Comparison of ENCODE assay signal across 20 cellular contexts in the genomic region with DNA sequence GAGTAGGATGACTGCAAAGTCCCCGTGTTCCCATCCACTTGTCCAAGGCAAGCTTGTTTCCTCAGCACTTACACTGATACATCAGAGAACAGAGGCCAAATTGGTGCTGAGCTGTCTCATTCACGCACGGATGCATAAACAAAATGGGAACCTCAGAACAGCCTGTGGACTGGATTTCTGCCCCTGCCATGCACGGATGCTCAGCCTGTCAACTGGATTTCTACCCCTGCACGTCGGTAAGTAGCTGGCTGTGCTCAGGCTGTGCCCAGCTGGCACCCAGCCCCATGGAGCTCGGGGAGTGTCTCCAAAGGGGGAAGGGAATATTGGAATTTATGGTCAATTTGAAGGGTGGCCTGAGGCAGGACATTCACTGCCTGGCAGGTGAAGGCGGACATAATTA. TPM values are rescaled to one million over a fixed set of nuclear protein-coding genes. Genes with fewer than 3 reads are reported as not detected.
"Had no signal": no experiment of that assay in that cellular context is flagged by ENCODE, and none has a peak within 500 bp of the region (broad histone marks: within the 10 kb centered on the region; RNA-seq: fewer than 3 reads in every experiment).

No MANE protein-coding gene starts in this region.

- FAIRE-seq: colon, endometrium had no signal

- H3K4me3 Mint-ChIP-seq: activated CD8-positive, alpha-beta T cell treated with anti-CD3 and anti-CD28 coated beads for 36 hours; activated T-cell treated with anti-CD3 and anti-CD28 coated beads, Interleukin-2, amount 50 U/mL, for 4 hours; natural killer cell treated with Interleukin-12 subunit alpha and Interleukin-12 subunit beta and Interleukin-15 and Interleukin-18, amount 100 ng/mL, for 72 hours; type B pancreatic cell; WTC11 had no signal

- H3K9me3 Mint-ChIP-seq: activated CD8-positive, alpha-beta T cell treated with anti-CD3 and anti-CD28 coated beads for 36 hours; activated T-cell treated with anti-CD3 and anti-CD28 coated beads, Interleukin-2, amount 50 U/mL, for 4 hours; natural killer cell treated with Interleukin-12 subunit alpha and Interleukin-12 subunit beta and Interleukin-15 and Interleukin-18, amount 100 ng/mL, for 72 hours; type B pancreatic cell had no signal

- H3K4me1 ChIP-seq: adrenal gland, suprapubic skin had no signal

- DNase-seq: activated CD4-positive, alpha-beta T cell treated with anti-CD3 and anti-CD28 coated beads for 48 hours; activated CD8-positive, alpha-beta T cell treated with anti-CD3 and anti-CD28 coated beads for 36 hours; activated effector memory CD4-positive, alpha-beta T cell treated with Interleukin-2 at 50 U/mL for 16 hours; activated naive CD4-positive, alpha-beta T cell treated with anti-CD3 and anti-CD28 coated beads, Interleukin-2, amount 50 U/mL, for 16 hours; activated T-cell treated with anti-CD3 and anti-CD28 coated beads, Interleukin-2, amount 50 U/mL, for 4 hours; adrenal gland; islet precursor cell; mesenchymal stem cell; occipital lobe; right cardiac atrium; stimulated activated CD4-positive, alpha-beta T cell treated with anti-CD3 and anti-CD28 coated beads, Interleukin-4, amount 100 ng/mL, for 24 hours; stimulated activated naive CD8-positive, alpha-beta T cell treated with anti-CD3 and anti-CD28 coated beads, Interleukin-15, Interleukin-2, amounts not matched to agents 100 U/mL and 50 U/mL, for 24 hours had no signal

- H3K27ac Mint-ChIP-seq: activated CD8-positive, alpha-beta T cell treated with anti-CD3 and anti-CD28 coated beads for 36 hours; natural killer cell treated with Interleukin-12 subunit alpha and Interleukin-12 subunit beta and Interleukin-15 and Interleukin-18, amount 100 ng/mL, for 72 hours; type B pancreatic cell; WTC11 had no signal

- H3K27me3 Mint-ChIP-seq: activated CD8-positive, alpha-beta T cell treated with anti-CD3 and anti-CD28 coated beads for 36 hours had no signal

- H3K36me3 Mint-ChIP-seq: natural killer cell treated with Interleukin-12 subunit alpha and Interleukin-12 subunit beta and Interleukin-15 and Interleukin-18, amount 100 ng/mL, for 72 hours; type B pancreatic cell; WTC11 had no signal

- ATAC-seq: activated CD8-positive, alpha-beta T cell treated with anti-CD3 and anti-CD28 coated beads for 36 hours; activated T-cell treated with anti-CD3 and anti-CD28 coated beads, Interleukin-2, amount 50 U/mL, for 4 hours; right cardiac atrium; stimulated activated naive CD8-positive, alpha-beta T cell treated with anti-CD3 and anti-CD28 coated beads, Interleukin-15, Interleukin-2, amounts not matched to agents 100 U/mL and 50 U/mL, for 24 hours; WTC11 had no signal

- H3K4me3 ChIP-seq: adrenal gland, skin epidermis, suprapubic skin had no signal

- H3K4me1 Mint-ChIP-seq: WTC11 had no signal

- H3K36me3 ChIP-seq: adrenal gland, suprapubic skin had no signal

- H3K27ac ChIP-seq: adrenal gland, skin epidermis, suprapubic skin had no signal

- H3K9me3 ChIP-seq: adrenal gland, suprapubic skin had no signal

RNA-seq across cellular contexts. Expression of gene TMPRSS2, which starts 40.8 kb away (rescaled TPM):
- total RNA-seq: activated CD8-positive, alpha-beta T cell treated with anti-CD3 and anti-CD28 coated beads for 36 hours; cardiac septum; natural killer cell treated with Interleukin-12 subunit alpha and Interleukin-12 subunit beta and Interleukin-15 and Interleukin-18, amount 100 ng/mL, for 72 hours; occipital lobe; right cardiac atrium had no signal
